In genomic region chr9:135906291-135907005, GRCh38 we compare ENCODE assay signal across 8 cellular contexts. TPM values are rescaled to one million over a fixed set of nuclear protein-coding genes. Genes with fewer than 3 reads are reported as not detected.
DNase-seq lines count a peak whose midpoint lies in the region; ATAC-seq lines count a peak whose summit lies in the region.

No MANE protein-coding gene starts in this region.

- no peaks in the 10 kb centered on the region for H3K27me3 ChIP-seq in MG63

- H3K9me3 ChIP-seq in MG63 = peaks cover 15% of the 10 kb centered on the region

- H3K36me3 Mint-ChIP-seq in stimulated activated effector memory CD8-positive, alpha-beta T cell treated with anti-CD3 and anti-CD28 coated beads, Interleukin-12 subunit alpha, Interleukin-12 subunit beta, amount 100 ng/mL, for 72 hours = peaks cover 44% of the 10 kb centered on the region

- H3K4me1 Mint-ChIP-seq in stimulated activated effector memory CD8-positive, alpha-beta T cell treated with anti-CD3 and anti-CD28 coated beads, Interleukin-12 subunit alpha, Interleukin-12 subunit beta, amount 100 ng/mL, for 72 hours = peaks cover 61% of the 10 kb centered on the region

- H3K27ac Mint-ChIP-seq in stimulated activated effector memory CD8-positive, alpha-beta T cell treated with anti-CD3 and anti-CD28 coated beads, Interleukin-12 subunit alpha, Interleukin-12 subunit beta, amount 100 ng/mL, for 72 hours = no peak overlapping the region

- peak overlapping the region; percentile 60 for H3K4me3 ChIP-seq in MG63

- H3K9me3 Mint-ChIP-seq in stimulated activated effector memory CD8-positive, alpha-beta T cell treated with anti-CD3 and anti-CD28 coated beads, Interleukin-12 subunit alpha, Interleukin-12 subunit beta, amount 100 ng/mL, for 72 hours = no peaks in the 10 kb centered on the region

- peak overlapping the region; percentile 70 for H3K4me3 Mint-ChIP-seq in stimulated activated effector memory CD8-positive, alpha-beta T cell treated with anti-CD3 and anti-CD28 coated beads, Interleukin-12 subunit alpha, Interleukin-12 subunit beta, amount 100 ng/mL, for 72 hours

- DNase-seq in ELF-1 (ENCODE audit: low read depth, low spot score) = peak; percentile 41
- DNase-seq in MG63 = no peak
- peak; percentile 56 for DNase-seq in amniotic epithelial cell (ENCODE audit: low read depth)
- peak; percentile 25 for DNase-seq in kidney glomerular epithelial cell (lab: John Stamatoyannopoulos, UW)
- no peak for DNase-seq in stimulated activated effector memory CD8-positive, alpha-beta T cell treated with anti-CD3 and anti-CD28 coated beads, Interleukin-12 subunit alpha, Interleukin-12 subunit beta, amount 100 ng/mL, for 72 hours (ENCODE audit: low spot score in 2 of 2)
- no peak for DNase-seq in DMS153 treated with DMSO at 0.1 percent for 48 hours (lab: John Stamatoyannopoulos, UW; ENCODE audit: unreplicated experiment)

- H3K36me3 ChIP-seq in MG63 = peaks cover 32% of the 10 kb centered on the region

- peak; percentile 10 for ATAC-seq in GM21619 (IDR thresholded peaks at IDR 0.05; ENCODE audit: unreplicated experiment)
- ATAC-seq in stimulated activated effector memory CD8-positive, alpha-beta T cell treated with anti-CD3 and anti-CD28 coated beads, Interleukin-12 subunit alpha, Interleukin-12 subunit beta, amount 100 ng/mL, for 72 hours = no peak
- ATAC-seq in GM19463 (IDR thresholded peaks at IDR 0.05; ENCODE audit: unreplicated experiment) = no peak

RNA-seq across cellular contexts. Expression of gene CAMSAP1, which starts 0.9 kb away (rescaled TPM):
- total RNA-seq in MG63 (2014; rRNA removed; shearing (Covaris generic); ENCODE audit: low replicate concordance) = 11.1 and 14.5 TPM in 2 replicates

RNA-seq across cellular contexts. Expression of gene UBAC1, which starts 54.7 kb away (rescaled TPM):
- total RNA-seq in MG63 (2014; rRNA removed; shearing (Covaris generic); ENCODE audit: low replicate concordance) = 49.9 and 81.3 TPM in 2 replicates

Comparison
In these comparisons a context has a peak if more than half of its experiments do, and no peak if none do; other contexts are left out.
1. DNase-seq: peak in ELF-1 (single experiment), amniotic epithelial cell (single experiment) and kidney glomerular epithelial cell (single experiment); none in MG63 (single experiment), stimulated activated effector memory CD8-positive, alpha-beta T cell treated with anti-CD3 and anti-CD28 coated beads, Interleukin-12 subunit alpha, Interleukin-12 subunit beta, amount 100 ng/mL, for 72 hours (0 of 2) and DMS153 treated with DMSO at 0.1 percent for 48 hours (single experiment).